Comparison of ENCODE assay signal across 11 cellular contexts in the genomic region with DNA sequence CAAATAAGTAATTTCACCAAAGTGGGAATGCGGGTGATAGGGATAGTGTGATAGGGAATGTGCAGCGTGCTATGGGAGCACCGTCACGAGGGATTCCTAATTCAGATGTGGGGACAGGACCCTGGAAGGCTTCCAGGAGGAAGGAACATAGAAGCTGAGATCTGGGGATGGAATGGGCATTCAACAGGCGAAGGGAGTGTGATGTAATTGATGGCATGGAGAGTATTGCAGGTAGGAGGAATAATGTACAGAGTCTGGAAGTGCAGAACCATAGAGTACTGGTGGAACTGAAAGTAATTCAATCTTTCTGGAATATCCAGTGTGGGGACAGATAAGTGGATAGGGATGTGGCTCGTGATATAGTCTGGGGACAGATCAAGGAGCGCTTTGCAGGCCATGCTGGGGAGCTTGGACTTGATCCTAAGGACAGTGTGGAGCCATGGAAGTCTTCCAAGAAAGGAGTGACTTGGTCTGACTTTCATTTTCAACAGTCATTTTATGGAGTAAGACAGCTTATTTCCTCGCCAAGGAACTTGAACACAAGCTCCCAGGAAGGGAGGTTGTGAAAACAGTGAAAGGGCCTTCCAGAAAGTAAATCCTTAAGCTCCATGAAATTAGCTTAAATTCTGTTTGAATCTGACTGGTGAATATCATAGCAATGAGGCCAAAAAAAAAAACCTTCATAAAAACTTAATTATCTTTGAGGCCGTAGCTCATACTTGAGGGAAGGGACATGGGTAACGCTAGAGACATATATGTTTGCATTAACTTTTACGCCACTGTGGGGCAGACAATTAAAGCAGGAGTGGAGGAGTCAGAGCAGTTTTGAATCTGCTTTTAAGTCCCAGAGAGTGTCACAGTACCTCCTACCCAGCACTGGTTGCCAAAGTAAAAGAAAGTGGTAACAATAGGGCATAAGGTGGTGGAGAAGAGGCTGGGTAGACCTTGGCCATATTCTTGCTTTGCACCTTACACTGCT. TPM values are rescaled to one million over a fixed set of nuclear protein-coding genes. Genes with fewer than 3 reads are reported as not detected.
DNase-seq lines count a peak whose midpoint lies in the region; TF ChIP-seq lines count a peak whose summit lies in the region.
"Had no signal": no experiment of that assay in that cellular context is flagged by ENCODE, and none has a peak within 500 bp of the region (broad histone marks: within the 10 kb centered on the region; RNA-seq: fewer than 3 reads in every experiment).

No MANE protein-coding gene starts in this region.

- H3K36me3 ChIP-seq in BLaER1 treated with 17β-estradiol and CSF1 and Interleukin-3, amounts not matched to agents 10 nM and 100 nM = no peaks in the 10 kb centered on the region
- H3K36me3 ChIP-seq in SK-N-SH (replicated peaks in 1 of 2; ENCODE audit: control insufficient read depth in 1 of 2, insufficient read depth in 2 of 2, low read length in 1 of 2) (no peaks in the 10 kb centered on the region), sigmoid colon (no peaks in the 10 kb centered on the region), PC-9 (ENCODE audit: low read depth) (no peaks in the 10 kb centered on the region; the same call in 1 of the 2 replicates), ovary (no peaks in the 10 kb centered on the region)

- CTCF ChIA-PET in SK-N-SH (lab: Yijun Ruan, JAX) = interaction anchor here (0.5 to 1.4 kb wide), 5 partner anchors 8 to 417 kb away, joined by 3 to 4 read pairs (median 3); no protein-coding TSS in a partner anchor
- CTCF ChIA-PET in PC-9 (lab: Charles Lee) = no interaction called here

- H3K4me3 ChIP-seq in BLaER1 treated with 17β-estradiol and CSF1 and Interleukin-3, amounts not matched to agents 10 nM and 100 nM = no peak overlapping the region
- H3K4me3 ChIP-seq in SK-N-SH (ENCODE audit: low read depth in 2 of 2, low read length in 1 of 2) (no peak overlapping the region), foreskin fibroblast (ENCODE audit: low read depth in 1 of 2, low read length in 2 of 2) (no peak overlapping the region), sigmoid colon (no peak overlapping the region), PC-9 (no peak overlapping the region), ovary (no peak overlapping the region)

- H4K20me1 ChIP-seq in BLaER1 treated with 17β-estradiol and CSF1 and Interleukin-3, amounts not matched to agents 10 nM and 100 nM = no peaks in the 10 kb centered on the region
- H4K20me1 ChIP-seq in SK-N-SH (ENCODE audit: insufficient read depth) = no peaks in the 10 kb centered on the region
- H4K20me1 ChIP-seq in PC-9 (ENCODE audit: insufficient read depth) = 0 out of 2 replicates have a peak, but pooled peaks cover 8% of the 10 kb centered on the region

- no TSS peak for BruUV-seq in PC-9 (replicated peaks; lab: Mats Ljungman, UMichigan)

- no peak for TF ChIP-seq CTCF in SK-N-SH (IDR thresholded peaks at IDR 0.05)
- no peak for TF ChIP-seq CTCF in foreskin fibroblast (IDR thresholded peaks at IDR 0.05; ENCODE audit: low read depth, low read length)
- TF ChIP-seq CTCF in sigmoid colon (IDR thresholded peaks at IDR 0.05) = no peak
- TF ChIP-seq CTCF in PC-9 (conservative IDR thresholded peaks at IDR 0.05) = no peak
- TF ChIP-seq CTCF in ovary (IDR thresholded peaks at IDR 0.05) = no peak

- POLR2A ChIA-PET in SK-N-SH (lab: Yijun Ruan, JAX) = no interaction called here
- POLR2A ChIA-PET in PC-9 (lab: Charles Lee; ENCODE audit: unreplicated experiment) = interaction anchor here (0.7 kb wide), 1 partner anchor 242 kb away, joined by 4 read pairs; no protein-coding TSS in a partner anchor

- H3K27ac ChIP-seq in BLaER1 treated with 17β-estradiol and CSF1 and Interleukin-3, amounts not matched to agents 10 nM and 100 nM = peak overlapping the region in 6 of 11 experiments; percentile 54 to 79 (median 69); a peak in 7 of 22 replicates
- H3K27ac ChIP-seq in SK-N-SH (ENCODE audit: low read depth in 2 of 2, low read length in 1 of 2) (peak overlapping the region in 1 of 2 experiments; percentile 58; a peak in 3 of 4 replicates), sigmoid colon (peak overlapping the region in 3 of 4 donors; percentile 66 to 75 (median 72)), PC-9 (no peak overlapping the region), ovary (no peak overlapping the region)

- intact Hi-C loops in sigmoid colon (cut with DNase I) = loop anchor here (5.0 kb wide), 1 partner anchor 43 kb away; no protein-coding TSS in a partner anchor
- intact Hi-C loops in PC-9 (cut with micrococcal nuclease; ENCODE audit: unreplicated experiment) = no loop called here
- intact Hi-C loops in ovary (cut with DNase I) = no loop called here

- DNase-seq in SK-N-SH (no peak), foreskin fibroblast (peak; percentile 37 to 63), sigmoid colon (no peak), activated gamma-delta T cell treated with Interleukin-2 at 50 U/mL for 16 hours (no peak), PC-9 (no peak), ovary (no peak)
- no peak for DNase-seq in activated CD4-positive, alpha-beta T cell treated with anti-CD3 and anti-CD28 coated beads, Interleukin-2, amount 50 U/mL, for 4 hours
- DNase-seq: CD4-positive, alpha-beta T cell; mammary epithelial cell; NCI-H1417 treated with DMSO at 0.1 percent for 48 hours had no signal

- no peak overlapping the region for H3K9ac ChIP-seq in BLaER1 treated with 17β-estradiol and CSF1 and Interleukin-3, amounts not matched to agents 10 nM and 100 nM
- H3K9ac ChIP-seq in SK-N-SH = no peak overlapping the region

- H3K9me2 ChIP-seq in SK-N-SH = no peaks in the 10 kb centered on the region
- H3K9me2 ChIP-seq in PC-9 (ENCODE audit: insufficient read depth) = no peaks in the 10 kb centered on the region

- no peak for TF ChIP-seq RAD21 in SK-N-SH (IDR thresholded peaks at IDR 0.05; ENCODE audit: low read length)

- H3F3A ChIP-seq in SK-N-SH (replicated peaks; ENCODE audit: insufficient read depth) (no peaks in the 10 kb centered on the region), PC-9 (ENCODE audit: insufficient read depth, low read depth) (peaks cover 9% of the 10 kb centered on the region)

- no peak for TF ChIP-seq POLR2A in sigmoid colon (IDR thresholded peaks at IDR 0.05)
- no peak for TF ChIP-seq POLR2A in ovary (IDR thresholded peaks at IDR 0.05)

- H3K9me3 ChIP-seq in BLaER1 treated with 17β-estradiol and CSF1 and Interleukin-3, amounts not matched to agents 10 nM and 100 nM (replicated peaks in 1 of 11) = peaks cover 0 to 43% (median 29%) of the 10 kb centered on the region in 11 experiments; a peak in 19 of 22 replicates
- no peaks in the 10 kb centered on the region for H3K9me3 ChIP-seq in SK-N-SH
- no peaks in the 10 kb centered on the region for H3K9me3 ChIP-seq in sigmoid colon
- H3K9me3 ChIP-seq in PC-9 (ENCODE audit: insufficient read depth, low read depth) = no peaks in the 10 kb centered on the region
- no peaks in the 10 kb centered on the region for H3K9me3 ChIP-seq in ovary

- peaks cover 31 to 68% (median 47%) of the 10 kb centered on the region in 10 experiments for H3K4me1 ChIP-seq in BLaER1 treated with 17β-estradiol and CSF1 and Interleukin-3, amounts not matched to agents 10 nM and 100 nM
- H3K4me1 ChIP-seq in SK-N-SH (ENCODE audit: control insufficient read depth in 1 of 2, insufficient read depth in 2 of 2, low read depth in 1 of 2, low read length in 1 of 2) (peaks cover 13 to 16% of the 10 kb centered on the region in 2 experiments; a peak in 3 of 4 replicates), sigmoid colon (peaks cover 0 to 80% (median 66%) of the 10 kb centered on the region in 4 donors), PC-9 (replicated peaks; ENCODE audit: insufficient read depth) (peaks cover 17% of the 10 kb centered on the region), ovary (ENCODE audit: insufficient read depth) (peaks cover 3% of the 10 kb centered on the region)

- H2AFZ ChIP-seq in SK-N-SH (ENCODE audit: low read depth) (no peak overlapping the region), PC-9 (no peak overlapping the region)

- WGBS in SK-N-SH (ENCODE audit: low lambda C conversion rate) = 94% methylated on average over 11 of the region's 11 CpGs
- WGBS in sigmoid colon, 2 donors = 64 to 76% methylated on average over 11 of the region's 11 CpGs
- 76 to 91% (median 86%) methylated on average over 11 of the region's 11 CpGs for WGBS in ovary, 3 donors

- H3K4me2 ChIP-seq in BLaER1 treated with 17β-estradiol and CSF1 and Interleukin-3, amounts not matched to agents 10 nM and 100 nM = peak overlapping the region; percentile 51 to 76 (median 62); a peak in 20 of 22 replicates
- no peak overlapping the region for H3K4me2 ChIP-seq in SK-N-SH
- H3K4me2 ChIP-seq in PC-9 = no peak overlapping the region

- no peak for TF ChIP-seq EP300 in SK-N-SH (IDR thresholded peaks at IDR 0.05; ENCODE audit: borderline replicate concordance in 1 of 2, low read depth in 1 of 2, low read length in 1 of 2)
- no peak for TF ChIP-seq EP300 in sigmoid colon (IDR thresholded peaks at IDR 0.05)
- TF ChIP-seq EP300 in ovary (IDR thresholded peaks at IDR 0.05) = no peak

- H3K27me3 ChIP-seq in BLaER1 treated with 17β-estradiol and CSF1 and Interleukin-3, amounts not matched to agents 10 nM and 100 nM = no peaks in the 10 kb centered on the region
- no peaks in the 10 kb centered on the region for H3K27me3 ChIP-seq in SK-N-SH (ENCODE audit: insufficient read depth)
- no peaks in the 10 kb centered on the region for H3K27me3 ChIP-seq in sigmoid colon
- H3K27me3 ChIP-seq in PC-9 (ENCODE audit: insufficient read depth, low read depth) = no peaks in the 10 kb centered on the region
- H3K27me3 ChIP-seq in ovary = no peaks in the 10 kb centered on the region

- H3K79me2 ChIP-seq in SK-N-SH (ENCODE audit: insufficient read depth) = no peaks in the 10 kb centered on the region
- peaks cover 78% of the 10 kb centered on the region for H3K79me2 ChIP-seq in PC-9 (ENCODE audit: low read depth)

TF ChIP-seq in SK-N-SH, 30 proteins besides CTCF, POLR2A, EP300 and RAD21 (continues in another document):
- no peak for TF ChIP-seq NRF1 (IDR thresholded peaks at IDR 0.05; ENCODE audit: low read depth, low read length)
- TF ChIP-seq EZH2phosphoT487 (IDR thresholded peaks at IDR 0.05; ENCODE audit: borderline replicate concordance, low read depth) = no peak
- no peak for TF ChIP-seq RXRA (IDR thresholded peaks at IDR 0.05; ENCODE audit: borderline replicate concordance, low read depth)
- peak; percentile 29; the same call in 1 of the 2 replicates for TF ChIP-seq TCF12 (IDR thresholded peaks at IDR 0.05)

RNA-seq across cellular contexts. Expression of gene ROR1, which starts 55.8 kb away (rescaled TPM):
- 4.0 and 5.5 TPM in 2 replicates for polyA plus RNA-seq in SK-N-SH (2012; rRNA removed)
- 6.1 and 6.7 TPM in 2 replicates for polyA plus RNA-seq in SK-N-SH (2012; cell fraction: cytosol; rRNA removed)
- polyA plus RNA-seq in SK-N-SH (2012; cell fraction: nucleus; rRNA removed) = 3.8 and 5.0 TPM in 2 replicates
- 10 to 100 TPM; 27.3 to 37.1 (median 29.3) TPM for total RNA-seq in sigmoid colon
- 1 to 10 TPM in 1 of 3 donors, under 1 TPM in 2; under 0.01 to 1.3 (median 0.23) TPM for polyA plus RNA-seq in sigmoid colon
- total RNA-seq in PC-9 (2021) = 16.0 and 19.0 TPM in 2 replicates
- 10 to 100 TPM in 6 of 7 donors, 1 to 10 TPM in 1; 8.7 to 26.1 (median 17.5) TPM for total RNA-seq in ovary
- 10 to 100 TPM in 1 of 2 donors, 1 to 10 TPM in 1; 3.0 to 11.4 TPM for polyA plus RNA-seq in ovary
- total RNA-seq: CD4-positive, alpha-beta T cell had no signal

Comparison
In these comparisons a context has a peak if more than half of its experiments do, and no peak if none do; other contexts are left out.
1. H3K27ac ChIP-seq: peak in BLaER1 treated with 17β-estradiol and CSF1 and Interleukin-3, amounts not matched to agents 10 nM and 100 nM (6 of 11) and sigmoid colon (3 of 4); none in PC-9 (single experiment) and ovary (0 of 2).
2. H3K4me2 ChIP-seq: peak in BLaER1 treated with 17β-estradiol and CSF1 and Interleukin-3, amounts not matched to agents 10 nM and 100 nM (11 of 11); none in SK-N-SH (single experiment) and PC-9 (single experiment).
3. DNase-seq: peak in foreskin fibroblast (2 of 2); none in SK-N-SH (single experiment), sigmoid colon (single experiment), activated gamma-delta T cell treated with Interleukin-2 at 50 U/mL for 16 hours (single experiment), PC-9 (0 of 2), ovary (0 of 5) and activated CD4-positive, alpha-beta T cell treated with anti-CD3 and anti-CD28 coated beads, Interleukin-2, amount 50 U/mL, for 4 hours (0 of 2).